ENCODE assay signal across 1 cellular context in the genomic region with DNA sequence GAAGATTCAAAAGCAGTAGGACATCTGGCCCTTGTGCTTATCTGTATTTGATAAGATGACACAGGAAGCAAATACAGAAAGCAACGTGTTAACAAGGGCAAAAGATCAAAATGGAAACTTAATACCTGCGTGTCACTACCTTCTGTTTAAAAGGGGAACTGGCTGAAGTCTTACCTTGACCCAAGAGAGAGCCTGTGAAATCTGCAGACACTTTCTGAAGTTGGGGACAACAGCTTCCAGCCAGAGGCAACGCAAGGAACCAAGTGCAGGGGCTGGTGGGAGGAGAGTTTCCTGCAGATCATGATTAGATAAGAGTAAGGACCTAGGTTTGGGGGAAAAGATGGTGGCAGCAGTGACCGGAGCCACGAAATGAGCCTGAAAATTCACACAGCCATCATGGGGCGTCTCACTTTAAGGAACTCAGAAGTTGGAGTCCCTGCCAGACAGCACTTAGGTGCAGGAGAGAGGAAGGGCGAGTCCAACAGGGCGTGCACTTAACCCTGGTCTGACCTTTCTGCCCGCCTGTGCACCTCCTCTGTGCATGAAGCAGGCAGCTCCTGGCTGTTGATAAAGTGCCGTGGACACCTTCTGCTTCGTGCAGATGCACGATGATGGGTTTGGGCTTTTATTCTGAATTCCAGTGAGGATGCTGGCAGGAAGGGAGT.
TF ChIP-seq lines count a peak whose summit lies in the region.

No MANE protein-coding gene starts in this region.

TF ChIP-seq in K562, 482 proteins besides CTCF, POLR2A, EP300 and RAD21 (continued from another document and continues in another):
- TF ChIP-seq, protein P1, sequence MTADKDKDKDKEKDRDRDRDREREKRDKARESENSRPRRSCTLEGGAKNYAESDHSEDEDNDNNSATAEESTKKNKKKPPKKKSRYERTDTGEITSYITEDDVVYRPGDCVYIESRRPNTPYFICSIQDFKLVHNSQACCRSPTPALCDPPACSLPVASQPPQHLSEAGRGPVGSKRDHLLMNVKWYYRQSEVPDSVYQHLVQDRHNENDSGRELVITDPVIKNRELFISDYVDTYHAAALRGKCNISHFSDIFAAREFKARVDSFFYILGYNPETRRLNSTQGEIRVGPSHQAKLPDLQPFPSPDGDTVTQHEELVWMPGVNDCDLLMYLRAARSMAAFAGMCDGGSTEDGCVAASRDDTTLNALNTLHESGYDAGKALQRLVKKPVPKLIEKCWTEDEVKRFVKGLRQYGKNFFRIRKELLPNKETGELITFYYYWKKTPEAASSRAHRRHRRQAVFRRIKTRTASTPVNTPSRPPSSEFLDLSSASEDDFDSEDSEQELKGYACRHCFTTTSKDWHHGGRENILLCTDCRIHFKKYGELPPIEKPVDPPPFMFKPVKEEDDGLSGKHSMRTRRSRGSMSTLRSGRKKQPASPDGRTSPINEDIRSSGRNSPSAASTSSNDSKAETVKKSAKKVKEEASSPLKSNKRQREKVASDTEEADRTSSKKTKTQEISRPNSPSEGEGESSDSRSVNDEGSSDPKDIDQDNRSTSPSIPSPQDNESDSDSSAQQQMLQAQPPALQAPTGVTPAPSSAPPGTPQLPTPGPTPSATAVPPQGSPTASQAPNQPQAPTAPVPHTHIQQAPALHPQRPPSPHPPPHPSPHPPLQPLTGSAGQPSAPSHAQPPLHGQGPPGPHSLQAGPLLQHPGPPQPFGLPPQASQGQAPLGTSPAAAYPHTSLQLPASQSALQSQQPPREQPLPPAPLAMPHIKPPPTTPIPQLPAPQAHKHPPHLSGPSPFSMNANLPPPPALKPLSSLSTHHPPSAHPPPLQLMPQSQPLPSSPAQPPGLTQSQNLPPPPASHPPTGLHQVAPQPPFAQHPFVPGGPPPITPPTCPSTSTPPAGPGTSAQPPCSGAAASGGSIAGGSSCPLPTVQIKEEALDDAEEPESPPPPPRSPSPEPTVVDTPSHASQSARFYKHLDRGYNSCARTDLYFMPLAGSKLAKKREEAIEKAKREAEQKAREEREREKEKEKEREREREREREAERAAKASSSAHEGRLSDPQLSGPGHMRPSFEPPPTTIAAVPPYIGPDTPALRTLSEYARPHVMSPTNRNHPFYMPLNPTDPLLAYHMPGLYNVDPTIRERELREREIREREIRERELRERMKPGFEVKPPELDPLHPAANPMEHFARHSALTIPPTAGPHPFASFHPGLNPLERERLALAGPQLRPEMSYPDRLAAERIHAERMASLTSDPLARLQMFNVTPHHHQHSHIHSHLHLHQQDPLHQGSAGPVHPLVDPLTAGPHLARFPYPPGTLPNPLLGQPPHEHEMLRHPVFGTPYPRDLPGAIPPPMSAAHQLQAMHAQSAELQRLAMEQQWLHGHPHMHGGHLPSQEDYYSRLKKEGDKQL (CRISPR knock-in tag; IDR thresholded peaks at IDR 0.05; ENCODE audit: borderline replicate concordance): no peak
- TF ChIP-seq, protein P2, sequence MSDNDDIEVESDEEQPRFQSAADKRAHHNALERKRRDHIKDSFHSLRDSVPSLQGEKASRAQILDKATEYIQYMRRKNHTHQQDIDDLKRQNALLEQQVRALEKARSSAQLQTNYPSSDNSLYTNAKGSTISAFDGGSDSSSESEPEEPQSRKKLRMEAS (CRISPR knock-in tag; IDR thresholded peaks at IDR 0.05): peak; percentile 58
- peak; percentile 75; the same call in 1 of the 2 replicates for TF ChIP-seq ZNF431 (CRISPR knock-in tag; IDR thresholded peaks at IDR 0.05)
- TF ChIP-seq, protein P3, sequence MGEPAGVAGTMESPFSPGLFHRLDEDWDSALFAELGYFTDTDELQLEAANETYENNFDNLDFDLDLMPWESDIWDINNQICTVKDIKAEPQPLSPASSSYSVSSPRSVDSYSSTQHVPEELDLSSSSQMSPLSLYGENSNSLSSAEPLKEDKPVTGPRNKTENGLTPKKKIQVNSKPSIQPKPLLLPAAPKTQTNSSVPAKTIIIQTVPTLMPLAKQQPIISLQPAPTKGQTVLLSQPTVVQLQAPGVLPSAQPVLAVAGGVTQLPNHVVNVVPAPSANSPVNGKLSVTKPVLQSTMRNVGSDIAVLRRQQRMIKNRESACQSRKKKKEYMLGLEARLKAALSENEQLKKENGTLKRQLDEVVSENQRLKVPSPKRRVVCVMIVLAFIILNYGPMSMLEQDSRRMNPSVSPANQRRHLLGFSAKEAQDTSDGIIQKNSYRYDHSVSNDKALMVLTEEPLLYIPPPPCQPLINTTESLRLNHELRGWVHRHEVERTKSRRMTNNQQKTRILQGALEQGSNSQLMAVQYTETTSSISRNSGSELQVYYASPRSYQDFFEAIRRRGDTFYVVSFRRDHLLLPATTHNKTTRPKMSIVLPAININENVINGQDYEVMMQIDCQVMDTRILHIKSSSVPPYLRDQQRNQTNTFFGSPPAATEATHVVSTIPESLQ (CRISPR knock-in tag; IDR thresholded peaks at IDR 0.05): no peak
- TF ChIP-seq NFRKB (IDR thresholded peaks at IDR 0.05; ENCODE audit: low read depth): 0 out of 2 replicates have a peak, but pooled peaks have one; percentile 44
- TF ChIP-seq NFXL1 (CRISPR knock-in tag; IDR thresholded peaks at IDR 0.05): no peak
- TF ChIP-seq HMG20A (CRISPR knock-in tag; conservative IDR thresholded peaks at IDR 0.05): no peak
- TF ChIP-seq, protein P4, sequence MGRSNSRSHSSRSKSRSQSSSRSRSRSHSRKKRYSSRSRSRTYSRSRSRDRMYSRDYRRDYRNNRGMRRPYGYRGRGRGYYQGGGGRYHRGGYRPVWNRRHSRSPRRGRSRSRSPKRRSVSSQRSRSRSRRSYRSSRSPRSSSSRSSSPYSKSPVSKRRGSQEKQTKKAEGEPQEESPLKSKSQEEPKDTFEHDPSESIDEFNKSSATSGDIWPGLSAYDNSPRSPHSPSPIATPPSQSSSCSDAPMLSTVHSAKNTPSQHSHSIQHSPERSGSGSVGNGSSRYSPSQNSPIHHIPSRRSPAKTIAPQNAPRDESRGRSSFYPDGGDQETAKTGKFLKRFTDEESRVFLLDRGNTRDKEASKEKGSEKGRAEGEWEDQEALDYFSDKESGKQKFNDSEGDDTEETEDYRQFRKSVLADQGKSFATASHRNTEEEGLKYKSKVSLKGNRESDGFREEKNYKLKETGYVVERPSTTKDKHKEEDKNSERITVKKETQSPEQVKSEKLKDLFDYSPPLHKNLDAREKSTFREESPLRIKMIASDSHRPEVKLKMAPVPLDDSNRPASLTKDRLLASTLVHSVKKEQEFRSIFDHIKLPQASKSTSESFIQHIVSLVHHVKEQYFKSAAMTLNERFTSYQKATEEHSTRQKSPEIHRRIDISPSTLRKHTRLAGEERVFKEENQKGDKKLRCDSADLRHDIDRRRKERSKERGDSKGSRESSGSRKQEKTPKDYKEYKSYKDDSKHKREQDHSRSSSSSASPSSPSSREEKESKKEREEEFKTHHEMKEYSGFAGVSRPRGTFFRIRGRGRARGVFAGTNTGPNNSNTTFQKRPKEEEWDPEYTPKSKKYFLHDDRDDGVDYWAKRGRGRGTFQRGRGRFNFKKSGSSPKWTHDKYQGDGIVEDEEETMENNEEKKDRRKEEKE (IDR thresholded peaks at IDR 0.05; ENCODE audit: borderline replicate concordance in 1 of 2, control insufficient read depth in 1 of 2, low read depth in 2 of 2, low read length in 1 of 2): no peak
- TF ChIP-seq KDM1A (IDR thresholded peaks at IDR 0.05): peak in 1 of 2 experiments; percentile 49; a peak in 3 of 4 replicates
- TF ChIP-seq U2AF1 (optimal IDR thresholded peaks at IDR 0.05; ENCODE audit: low read depth, low read length): no peak
- TF ChIP-seq NCOA1 (IDR thresholded peaks at IDR 0.05; ENCODE audit: low read depth): 0 out of 2 replicates have a peak, but pooled peaks have one; percentile 48
- TF ChIP-seq, protein P5, sequence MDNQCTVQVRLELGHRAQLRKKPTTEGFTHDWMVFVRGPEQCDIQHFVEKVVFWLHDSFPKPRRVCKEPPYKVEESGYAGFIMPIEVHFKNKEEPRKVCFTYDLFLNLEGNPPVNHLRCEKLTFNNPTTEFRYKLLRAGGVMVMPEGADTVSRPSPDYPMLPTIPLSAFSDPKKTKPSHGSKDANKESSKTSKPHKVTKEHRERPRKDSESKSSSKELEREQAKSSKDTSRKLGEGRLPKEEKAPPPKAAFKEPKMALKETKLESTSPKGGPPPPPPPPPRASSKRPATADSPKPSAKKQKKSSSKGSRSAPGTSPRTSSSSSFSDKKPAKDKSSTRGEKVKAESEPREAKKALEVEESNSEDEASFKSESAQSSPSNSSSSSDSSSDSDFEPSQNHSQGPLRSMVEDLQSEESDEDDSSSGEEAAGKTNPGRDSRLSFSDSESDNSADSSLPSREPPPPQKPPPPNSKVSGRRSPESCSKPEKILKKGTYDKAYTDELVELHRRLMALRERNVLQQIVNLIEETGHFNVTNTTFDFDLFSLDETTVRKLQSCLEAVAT (IDR thresholded peaks at IDR 0.05): no peak; a peak in 1 of 4 replicates
- no peak for TF ChIP-seq MCM3 (IDR thresholded peaks at IDR 0.05)
- TF ChIP-seq PYGO2 (tag; IDR thresholded peaks at IDR 0.05): no peak
- TF ChIP-seq, protein P6, sequence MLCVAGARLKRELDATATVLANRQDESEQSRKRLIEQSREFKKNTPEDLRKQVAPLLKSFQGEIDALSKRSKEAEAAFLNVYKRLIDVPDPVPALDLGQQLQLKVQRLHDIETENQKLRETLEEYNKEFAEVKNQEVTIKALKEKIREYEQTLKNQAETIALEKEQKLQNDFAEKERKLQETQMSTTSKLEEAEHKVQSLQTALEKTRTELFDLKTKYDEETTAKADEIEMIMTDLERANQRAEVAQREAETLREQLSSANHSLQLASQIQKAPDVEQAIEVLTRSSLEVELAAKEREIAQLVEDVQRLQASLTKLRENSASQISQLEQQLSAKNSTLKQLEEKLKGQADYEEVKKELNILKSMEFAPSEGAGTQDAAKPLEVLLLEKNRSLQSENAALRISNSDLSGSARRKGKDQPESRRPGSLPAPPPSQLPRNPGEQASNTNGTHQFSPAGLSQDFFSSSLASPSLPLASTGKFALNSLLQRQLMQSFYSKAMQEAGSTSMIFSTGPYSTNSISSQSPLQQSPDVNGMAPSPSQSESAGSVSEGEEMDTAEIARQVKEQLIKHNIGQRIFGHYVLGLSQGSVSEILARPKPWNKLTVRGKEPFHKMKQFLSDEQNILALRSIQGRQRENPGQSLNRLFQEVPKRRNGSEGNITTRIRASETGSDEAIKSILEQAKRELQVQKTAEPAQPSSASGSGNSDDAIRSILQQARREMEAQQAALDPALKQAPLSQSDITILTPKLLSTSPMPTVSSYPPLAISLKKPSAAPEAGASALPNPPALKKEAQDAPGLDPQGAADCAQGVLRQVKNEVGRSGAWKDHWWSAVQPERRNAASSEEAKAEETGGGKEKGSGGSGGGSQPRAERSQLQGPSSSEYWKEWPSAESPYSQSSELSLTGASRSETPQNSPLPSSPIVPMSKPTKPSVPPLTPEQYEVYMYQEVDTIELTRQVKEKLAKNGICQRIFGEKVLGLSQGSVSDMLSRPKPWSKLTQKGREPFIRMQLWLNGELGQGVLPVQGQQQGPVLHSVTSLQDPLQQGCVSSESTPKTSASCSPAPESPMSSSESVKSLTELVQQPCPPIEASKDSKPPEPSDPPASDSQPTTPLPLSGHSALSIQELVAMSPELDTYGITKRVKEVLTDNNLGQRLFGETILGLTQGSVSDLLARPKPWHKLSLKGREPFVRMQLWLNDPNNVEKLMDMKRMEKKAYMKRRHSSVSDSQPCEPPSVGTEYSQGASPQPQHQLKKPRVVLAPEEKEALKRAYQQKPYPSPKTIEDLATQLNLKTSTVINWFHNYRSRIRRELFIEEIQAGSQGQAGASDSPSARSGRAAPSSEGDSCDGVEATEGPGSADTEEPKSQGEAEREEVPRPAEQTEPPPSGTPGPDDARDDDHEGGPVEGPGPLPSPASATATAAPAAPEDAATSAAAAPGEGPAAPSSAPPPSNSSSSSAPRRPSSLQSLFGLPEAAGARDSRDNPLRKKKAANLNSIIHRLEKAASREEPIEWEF (CRISPR knock-in tag; IDR thresholded peaks at IDR 0.05): no peak
- no peak for TF ChIP-seq PTRF (tag; IDR thresholded peaks at IDR 0.05)
- TF ChIP-seq, protein P7, sequence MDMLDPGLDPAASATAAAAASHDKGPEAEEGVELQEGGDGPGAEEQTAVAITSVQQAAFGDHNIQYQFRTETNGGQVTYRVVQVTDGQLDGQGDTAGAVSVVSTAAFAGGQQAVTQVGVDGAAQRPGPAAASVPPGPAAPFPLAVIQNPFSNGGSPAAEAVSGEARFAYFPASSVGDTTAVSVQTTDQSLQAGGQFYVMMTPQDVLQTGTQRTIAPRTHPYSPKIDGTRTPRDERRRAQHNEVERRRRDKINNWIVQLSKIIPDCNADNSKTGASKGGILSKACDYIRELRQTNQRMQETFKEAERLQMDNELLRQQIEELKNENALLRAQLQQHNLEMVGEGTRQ (CRISPR knock-in tag; IDR thresholded peaks at IDR 0.05): no peak
- TF ChIP-seq, protein P8, sequence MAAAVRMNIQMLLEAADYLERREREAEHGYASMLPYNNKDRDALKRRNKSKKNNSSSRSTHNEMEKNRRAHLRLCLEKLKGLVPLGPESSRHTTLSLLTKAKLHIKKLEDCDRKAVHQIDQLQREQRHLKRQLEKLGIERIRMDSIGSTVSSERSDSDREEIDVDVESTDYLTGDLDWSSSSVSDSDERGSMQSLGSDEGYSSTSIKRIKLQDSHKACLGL (CRISPR knock-in tag; IDR thresholded peaks at IDR 0.05; ENCODE audit: borderline replicate concordance, poor library complexity, severe bottlenecking): peak; percentile 10
- TF ChIP-seq, protein P9, sequence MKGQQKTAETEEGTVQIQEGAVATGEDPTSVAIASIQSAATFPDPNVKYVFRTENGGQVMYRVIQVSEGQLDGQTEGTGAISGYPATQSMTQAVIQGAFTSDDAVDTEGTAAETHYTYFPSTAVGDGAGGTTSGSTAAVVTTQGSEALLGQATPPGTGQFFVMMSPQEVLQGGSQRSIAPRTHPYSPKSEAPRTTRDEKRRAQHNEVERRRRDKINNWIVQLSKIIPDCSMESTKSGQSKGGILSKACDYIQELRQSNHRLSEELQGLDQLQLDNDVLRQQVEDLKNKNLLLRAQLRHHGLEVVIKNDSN (CRISPR knock-in tag; IDR thresholded peaks at IDR 0.05): no peak
- no peak for TF ChIP-seq ZNF212 (CRISPR knock-in tag; IDR thresholded peaks at IDR 0.05)
- peak; percentile 86 for TF ChIP-seq TCF3 (CRISPR knock-in tag; IDR thresholded peaks at IDR 0.05)
- TF ChIP-seq, protein P10, sequence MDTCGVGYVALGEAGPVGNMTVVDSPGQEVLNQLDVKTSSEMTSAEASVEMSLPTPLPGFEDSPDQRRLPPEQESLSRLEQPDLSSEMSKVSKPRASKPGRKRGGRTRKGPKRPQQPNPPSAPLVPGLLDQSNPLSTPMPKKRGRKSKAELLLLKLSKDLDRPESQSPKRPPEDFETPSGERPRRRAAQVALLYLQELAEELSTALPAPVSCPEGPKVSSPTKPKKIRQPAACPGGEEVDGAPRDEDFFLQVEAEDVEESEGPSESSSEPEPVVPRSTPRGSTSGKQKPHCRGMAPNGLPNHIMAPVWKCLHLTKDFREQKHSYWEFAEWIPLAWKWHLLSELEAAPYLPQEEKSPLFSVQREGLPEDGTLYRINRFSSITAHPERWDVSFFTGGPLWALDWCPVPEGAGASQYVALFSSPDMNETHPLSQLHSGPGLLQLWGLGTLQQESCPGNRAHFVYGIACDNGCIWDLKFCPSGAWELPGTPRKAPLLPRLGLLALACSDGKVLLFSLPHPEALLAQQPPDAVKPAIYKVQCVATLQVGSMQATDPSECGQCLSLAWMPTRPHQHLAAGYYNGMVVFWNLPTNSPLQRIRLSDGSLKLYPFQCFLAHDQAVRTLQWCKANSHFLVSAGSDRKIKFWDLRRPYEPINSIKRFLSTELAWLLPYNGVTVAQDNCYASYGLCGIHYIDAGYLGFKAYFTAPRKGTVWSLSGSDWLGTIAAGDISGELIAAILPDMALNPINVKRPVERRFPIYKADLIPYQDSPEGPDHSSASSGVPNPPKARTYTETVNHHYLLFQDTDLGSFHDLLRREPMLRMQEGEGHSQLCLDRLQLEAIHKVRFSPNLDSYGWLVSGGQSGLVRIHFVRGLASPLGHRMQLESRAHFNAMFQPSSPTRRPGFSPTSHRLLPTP (IDR thresholded peaks at IDR 0.05; ENCODE audit: borderline replicate concordance, extremely low read depth, insufficient read length): no peak
- peak; percentile 46; the same call in 1 of the 2 replicates for TF ChIP-seq MTA1 (IDR thresholded peaks at IDR 0.05; ENCODE audit: borderline replicate concordance)
